1 cellular context compared by ENCODE assay signal in the genomic region with DNA sequence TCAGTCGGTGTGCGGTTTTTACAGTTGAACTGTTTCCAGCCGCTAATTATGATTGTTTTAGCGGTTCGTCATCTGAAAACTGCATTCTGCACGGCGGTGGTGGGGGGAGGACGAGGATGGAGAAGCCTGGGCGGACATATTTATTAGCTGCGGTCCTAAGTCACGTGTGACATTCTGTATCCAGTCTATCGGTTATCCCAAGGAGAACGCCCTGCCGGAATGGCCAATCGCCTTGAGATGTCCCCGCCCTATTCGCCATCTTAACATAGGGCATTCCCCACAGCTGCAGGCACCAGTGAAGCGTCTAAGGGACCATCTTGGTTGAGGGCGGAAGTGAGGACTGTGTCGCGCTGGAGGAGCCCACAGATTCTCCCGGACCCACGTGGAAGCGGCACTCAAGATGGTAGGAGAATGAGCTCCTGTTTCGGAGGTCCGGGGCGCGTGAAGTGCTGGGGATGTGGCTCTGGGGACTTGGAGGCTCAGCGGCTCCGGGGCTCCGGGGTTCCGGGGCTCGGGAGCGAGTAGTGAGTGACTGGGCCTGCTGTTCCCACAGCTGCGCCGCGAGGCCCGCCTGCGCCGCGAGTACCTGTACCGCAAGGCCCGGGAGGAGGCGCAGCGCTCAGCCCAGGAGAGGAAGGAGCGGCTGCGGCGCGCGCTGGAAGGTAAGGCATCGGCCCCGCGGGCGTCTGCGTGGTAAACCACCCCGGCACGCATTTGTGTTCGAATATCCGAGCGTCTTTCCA.
TF ChIP-seq lines count a peak whose summit lies in the region.

A gene with protein sequence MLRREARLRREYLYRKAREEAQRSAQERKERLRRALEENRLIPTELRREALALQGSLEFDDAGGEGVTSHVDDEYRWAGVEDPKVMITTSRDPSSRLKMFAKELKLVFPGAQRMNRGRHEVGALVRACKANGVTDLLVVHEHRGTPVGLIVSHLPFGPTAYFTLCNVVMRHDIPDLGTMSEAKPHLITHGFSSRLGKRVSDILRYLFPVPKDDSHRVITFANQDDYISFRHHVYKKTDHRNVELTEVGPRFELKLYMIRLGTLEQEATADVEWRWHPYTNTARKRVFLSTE (plus strand): TSS at position 365 of the 743 bp plus-strand sequence. CDS start 36 bp downstream, at position 401.

TF ChIP-seq in K562, 482 proteins besides CTCF, POLR2A, EP300 and RAD21 (continued from another document):
- TF ChIP-seq, protein P1, sequence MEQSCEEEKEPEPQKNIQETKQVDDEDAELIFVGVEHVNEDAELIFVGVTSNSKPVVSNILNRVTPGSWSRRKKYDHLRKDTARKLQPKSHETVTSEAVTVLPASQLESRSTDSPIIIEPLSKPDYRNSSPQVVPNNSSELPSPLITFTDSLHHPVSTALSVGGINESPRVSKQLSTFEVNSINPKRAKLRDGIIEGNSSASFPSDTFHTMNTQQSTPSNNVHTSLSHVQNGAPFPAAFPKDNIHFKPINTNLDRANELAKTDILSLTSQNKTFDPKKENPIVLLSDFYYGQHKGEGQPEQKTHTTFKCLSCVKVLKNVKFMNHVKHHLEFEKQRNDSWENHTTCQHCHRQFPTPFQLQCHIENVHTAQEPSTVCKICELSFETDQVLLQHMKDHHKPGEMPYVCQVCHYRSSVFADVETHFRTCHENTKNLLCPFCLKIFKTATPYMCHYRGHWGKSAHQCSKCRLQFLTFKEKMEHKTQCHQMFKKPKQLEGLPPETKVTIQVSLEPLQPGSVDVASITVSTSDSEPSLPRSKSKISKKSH (CRISPR knock-in tag; IDR thresholded peaks at IDR 0.05), result no peak
- no peak; a peak in 1 of 4 replicates for TF ChIP-seq ETV6 (IDR thresholded peaks at IDR 0.05; ENCODE audit: borderline replicate concordance in 1 of 2, low read depth in 2 of 2, low read length in 1 of 2)
- TF ChIP-seq ETV6 (CRISPR knock-in tag; IDR thresholded peaks at IDR 0.05; ENCODE audit: borderline replicate concordance), result no peak
- TF ChIP-seq, protein P2, sequence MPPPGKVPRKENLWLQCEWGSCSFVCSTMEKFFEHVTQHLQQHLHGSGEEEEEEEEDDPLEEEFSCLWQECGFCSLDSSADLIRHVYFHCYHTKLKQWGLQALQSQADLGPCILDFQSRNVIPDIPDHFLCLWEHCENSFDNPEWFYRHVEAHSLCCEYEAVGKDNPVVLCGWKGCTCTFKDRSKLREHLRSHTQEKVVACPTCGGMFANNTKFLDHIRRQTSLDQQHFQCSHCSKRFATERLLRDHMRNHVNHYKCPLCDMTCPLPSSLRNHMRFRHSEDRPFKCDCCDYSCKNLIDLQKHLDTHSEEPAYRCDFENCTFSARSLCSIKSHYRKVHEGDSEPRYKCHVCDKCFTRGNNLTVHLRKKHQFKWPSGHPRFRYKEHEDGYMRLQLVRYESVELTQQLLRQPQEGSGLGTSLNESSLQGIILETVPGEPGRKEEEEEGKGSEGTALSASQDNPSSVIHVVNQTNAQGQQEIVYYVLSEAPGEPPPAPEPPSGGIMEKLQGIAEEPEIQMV (tag; conservative IDR thresholded peaks at IDR 0.05; ENCODE audit: low read depth), result peak; percentile 100
- no peak; the same call in 1 of the 2 replicates for TF ChIP-seq SREBF1 (IDR thresholded peaks at IDR 0.05; ENCODE audit: borderline replicate concordance, low read depth, low read length)
- TF ChIP-seq ZZZ3 (IDR thresholded peaks at IDR 0.05), result no peak
- no peak for TF ChIP-seq EGR1 (conservative IDR thresholded peaks at IDR 0.05)
- TF ChIP-seq PCBP2 (IDR thresholded peaks at IDR 0.05; ENCODE audit: low read depth, low read length, poor library complexity, severe bottlenecking), result no peak
- TF ChIP-seq ATF1 (CRISPR knock-in tag; IDR thresholded peaks at IDR 0.05), result no peak
- peak; percentile 83 for TF ChIP-seq ATF1 (tag; IDR thresholded peaks at IDR 0.05)
- TF ChIP-seq, protein P3, sequence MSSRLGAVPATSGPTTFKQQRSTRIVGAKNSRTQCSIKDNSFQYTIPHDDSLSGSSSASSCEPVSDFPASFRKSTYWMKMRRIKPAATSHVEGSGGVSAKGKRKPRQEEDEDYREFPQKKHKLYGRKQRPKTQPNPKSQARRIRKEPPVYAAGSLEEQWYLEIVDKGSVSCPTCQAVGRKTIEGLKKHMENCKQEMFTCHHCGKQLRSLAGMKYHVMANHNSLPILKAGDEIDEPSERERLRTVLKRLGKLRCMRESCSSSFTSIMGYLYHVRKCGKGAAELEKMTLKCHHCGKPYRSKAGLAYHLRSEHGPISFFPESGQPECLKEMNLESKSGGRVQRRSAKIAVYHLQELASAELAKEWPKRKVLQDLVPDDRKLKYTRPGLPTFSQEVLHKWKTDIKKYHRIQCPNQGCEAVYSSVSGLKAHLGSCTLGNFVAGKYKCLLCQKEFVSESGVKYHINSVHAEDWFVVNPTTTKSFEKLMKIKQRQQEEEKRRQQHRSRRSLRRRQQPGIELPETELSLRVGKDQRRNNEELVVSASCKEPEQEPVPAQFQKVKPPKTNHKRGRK (tag; IDR thresholded peaks at IDR 0.05), result no peak
- no peak for TF ChIP-seq ZNF79 (CRISPR knock-in tag; IDR thresholded peaks at IDR 0.05; ENCODE audit: low read depth)
- no peak for TF ChIP-seq NCOA6 (IDR thresholded peaks at IDR 0.05)
- TF ChIP-seq, protein P4, sequence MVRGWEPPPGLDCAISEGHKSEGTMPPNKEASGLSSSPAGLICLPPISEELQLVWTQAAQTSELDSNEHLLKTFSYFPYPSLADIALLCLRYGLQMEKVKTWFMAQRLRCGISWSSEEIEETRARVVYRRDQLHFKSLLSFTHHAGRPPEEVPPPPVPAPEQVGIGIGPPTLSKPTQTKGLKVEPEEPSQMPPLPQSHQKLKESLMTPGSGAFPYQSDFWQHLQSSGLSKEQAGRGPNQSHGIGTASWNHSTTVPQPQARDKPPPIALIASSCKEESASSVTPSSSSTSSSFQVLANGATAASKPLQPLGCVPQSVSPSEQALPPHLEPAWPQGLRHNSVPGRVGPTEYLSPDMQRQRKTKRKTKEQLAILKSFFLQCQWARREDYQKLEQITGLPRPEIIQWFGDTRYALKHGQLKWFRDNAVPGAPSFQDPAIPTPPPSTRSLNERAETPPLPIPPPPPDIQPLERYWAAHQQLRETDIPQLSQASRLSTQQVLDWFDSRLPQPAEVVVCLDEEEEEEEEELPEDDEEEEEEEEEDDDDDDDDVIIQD (CRISPR knock-in tag; IDR thresholded peaks at IDR 0.05), result no peak
- no peak for TF ChIP-seq SP2 (IDR thresholded peaks at IDR 0.05; ENCODE audit: extremely low read depth, low read depth, low read length, poor library complexity, severe bottlenecking)
- TF ChIP-seq CREB1 (IDR thresholded peaks at IDR 0.05), result peak; percentile 60; the same call in 1 of the 2 replicates
- peak; percentile 65; the same call in 1 of the 2 replicates for TF ChIP-seq CREB1 (CRISPR knock-in tag; IDR thresholded peaks at IDR 0.05)
- peak; percentile 66; the same call in 1 of the 2 replicates for TF ChIP-seq BACH1 (tag; IDR thresholded peaks at IDR 0.05)
- no peak for TF ChIP-seq HNRNPK (IDR thresholded peaks at IDR 0.05; ENCODE audit: low read depth, low read length, poor library complexity, severe bottlenecking)
- no peak for TF ChIP-seq CREBBP (IDR thresholded peaks at IDR 0.05; ENCODE audit: low read depth, low read length)
- no peak for TF ChIP-seq NFXL1 (CRISPR knock-in tag; IDR thresholded peaks at IDR 0.05)
- TF ChIP-seq ZNF143 (CRISPR knock-in tag; IDR thresholded peaks at IDR 0.05), result no peak
- no peak for TF ChIP-seq ZNF174 (CRISPR knock-in tag; IDR thresholded peaks at IDR 0.05)
